ENCODE assay signal across 8 cellular contexts in genomic region chr14:61694830-61695694, GRCh38. TPM values are rescaled to one million over a fixed set of nuclear protein-coding genes. Genes with fewer than 3 reads are reported as not detected.
DNase-seq lines count a peak whose midpoint lies in the region; ATAC-seq, FAIRE-seq and TF ChIP-seq lines count a peak whose summit lies in the region.

HIF1A (plus strand) TSS chr14:61695513; CDS start chr14:61695805, 292 bp downstream.

- CTCF ChIA-PET in OCI-LY7 (lab: Charles Lee; ENCODE audit: unreplicated experiment), result interaction anchor here (1.2 kb wide), 1 partner anchor 218 kb away, joined by 3 read pairs; no protein-coding TSS in a partner anchor
- CTCF ChIA-PET in endothelial cell of umbilical vein (lab: Charles Lee), result interaction anchor here (0.6 to 1.8 kb wide), 11 partner anchors 14 to 229 kb away, joined by 3 to 6 read pairs (median 4); no protein-coding TSS in a partner anchor

- H3K4me2 ChIP-seq in OCI-LY7 (ENCODE audit: low read length) (peak within 1 kb of the TSS; percentile 96), endothelial cell of umbilical vein (ENCODE audit: insufficient read depth, low read length) (peak within 1 kb of the TSS; percentile 100)

- H3K9me1 ChIP-seq in endothelial cell of umbilical vein (replicated peaks; ENCODE audit: control insufficient read depth, extremely low read depth, insufficient read depth, low read length), result no peaks in the 10 kb centered on the region

- no peaks in the 10 kb centered on the region for H3K27me3 ChIP-seq in endothelial cell of umbilical vein (ENCODE audit: control insufficient read depth in 2 of 2, insufficient read depth in 2 of 2, low read length in 2 of 2)

- H3K79me2 ChIP-seq in OCI-LY7 (ENCODE audit: insufficient read depth, low read depth, low read length) (peaks cover 48% of the 10 kb centered on the region), endothelial cell of umbilical vein (ENCODE audit: control insufficient read depth, insufficient read depth, low read length) (peaks cover 47% of the 10 kb centered on the region)

- H3K4me1 ChIP-seq in OCI-LY7 (ENCODE audit: insufficient read depth, low read length, poor library complexity, severe bottlenecking) (peaks cover 37% of the 10 kb centered on the region), endothelial cell of umbilical vein (ENCODE audit: control insufficient read depth, extremely low read depth, insufficient read depth, low read length) (peaks cover 30% of the 10 kb centered on the region)

- peak; percentile 97 for TF ChIP-seq POLR2A in endothelial cell of umbilical vein (IDR thresholded peaks at IDR 0.05; ENCODE audit: low read depth, low read length)

- DNase-seq in DMS 273 (lab: John Stamatoyannopoulos, UW; ENCODE audit: unreplicated experiment), result peak; percentile 99
- peak; percentile 94 for DNase-seq in HuH-7.5 (ENCODE audit: low spot score)
- DNase-seq in OCI-LY7 (ENCODE audit: low spot score), result peak; percentile 99
- DNase-seq in activated T-cell treated with anti-CD3 and anti-CD28 coated beads for 24 hours (ENCODE audit: low read depth), result peak; percentile 93
- peak; percentile 99 for DNase-seq in endothelial cell of umbilical vein (ENCODE audit: low read depth, low spot score)
- DNase-seq in midbrain (lab: John Stamatoyannopoulos, UW), result peak; percentile 96
- peak; percentile 87 to 91 for DNase-seq in stimulated activated CD8-positive, alpha-beta memory T cell treated with anti-CD3 and anti-CD28 coated beads, Interleukin-2, amount 100 ng/mL, for 1 hour (ENCODE audit: low read depth in 2 of 2)

- H2AFZ ChIP-seq in OCI-LY7 (ENCODE audit: low read length), result peak within 1 kb of the TSS; percentile 46
- H2AFZ ChIP-seq in endothelial cell of umbilical vein (ENCODE audit: low read depth, low read length), result peak within 1 kb of the TSS; percentile 80

- peak within 1 kb of the TSS; percentile 91 for H3K4me3 ChIP-seq in OCI-LY7 (ENCODE audit: low read depth, low read length, poor library complexity, severe bottlenecking)
- H3K4me3 ChIP-seq in endothelial cell of umbilical vein (replicated peaks in 1 of 3; ENCODE audit: insufficient read depth in 1 of 3, low read depth in 1 of 3, low read length in 3 of 3), result peak within 1 kb of the TSS; percentile 88 to 100 (median 99)

- H3K27ac ChIP-seq in OCI-LY7 (ENCODE audit: low read depth, low read length, poor library complexity, severe bottlenecking) (peak within 1 kb of the TSS; percentile 74), endothelial cell of umbilical vein (ENCODE audit: insufficient read depth, low read depth, low read length) (peak within 1 kb of the TSS; percentile 84)

- no peaks in the 10 kb centered on the region for H3K9me2 ChIP-seq in OCI-LY7 (ENCODE audit: insufficient read depth, low read length)

- ATAC-seq in GM21526 (IDR thresholded peaks at IDR 0.05; ENCODE audit: low FRiP score, unreplicated experiment), result peak; percentile 90

- intact Hi-C loops in OCI-LY7 (cut with micrococcal nuclease; ENCODE audit: unreplicated experiment), result loop anchor here (1.0 to 5.0 kb wide), 8 partner anchors 25 to 387 kb away; no protein-coding TSS in a partner anchor
- intact Hi-C loops in endothelial cell of umbilical vein (cut with micrococcal nuclease), result loop anchor here (1.0 to 2.0 kb wide), 12 partner anchors 22 to 593 kb away; no protein-coding TSS in a partner anchor

- FAIRE-seq in endothelial cell of umbilical vein (lab: Jason Lieb, UNC), result peak; percentile 89

- H4K20me1 ChIP-seq in OCI-LY7 (ENCODE audit: insufficient read depth, low read length), result peaks cover 35% of the 10 kb centered on the region
- peaks cover 15% of the 10 kb centered on the region for H4K20me1 ChIP-seq in endothelial cell of umbilical vein (replicated peaks; ENCODE audit: control insufficient read depth, extremely low read depth, insufficient read depth, low read length)

- BruUV-seq in OCI-LY7 (replicated peaks; lab: Mats Ljungman, UMichigan) (TSS peak; percentile 61), endothelial cell of umbilical vein (replicated peaks; lab: Mats Ljungman, UMichigan) (TSS peak; percentile 49)

- POLR2A ChIA-PET in OCI-LY7 (lab: Charles Lee) (interaction anchor here (0.6 to 3.5 kb wide), 11 partner anchors 11 to 218 kb away, joined by 3 to 27 read pairs (median 3); no protein-coding TSS in a partner anchor), endothelial cell of umbilical vein (lab: Charles Lee) (interaction anchor here (0.5 to 1.0 kb wide), 7 partner anchors 11 to 218 kb away, joined by 3 to 6 read pairs (median 5); partner anchors contain the start of gene SNAPC1)

- H3K36me3 ChIP-seq in OCI-LY7 (ENCODE audit: insufficient read depth, low read length), result peaks cover 20% of the 10 kb centered on the region
- no peaks in the 10 kb centered on the region for H3K36me3 ChIP-seq in endothelial cell of umbilical vein (ENCODE audit: control insufficient read depth in 2 of 2, extremely low read depth in 1 of 2, insufficient read depth in 2 of 2, low read length in 2 of 2)

- H3K9me3 ChIP-seq in OCI-LY7 (ENCODE audit: low read length), result peaks cover 8% of the 10 kb centered on the region; the same call in 1 of the 2 replicates
- no peaks in the 10 kb centered on the region for H3K9me3 ChIP-seq in endothelial cell of umbilical vein (replicated peaks; ENCODE audit: control insufficient read depth, insufficient read depth, low read length)

- peak within 1 kb of the TSS; percentile 92 for H3K9ac ChIP-seq in endothelial cell of umbilical vein (replicated peaks; ENCODE audit: extremely low read depth, insufficient read depth, low read length)

- dilution Hi-C loops in endothelial cell of umbilical vein (cut with MboI; ENCODE audit: extremely low pct_ligation_motif_present, low sequenced_read_pairs), result no loop called here

- TF ChIP-seq CTCF in OCI-LY7 (conservative IDR thresholded peaks at IDR 0.05; ENCODE audit: low read length), result peak; percentile 40; the same call in 1 of the 2 replicates
- TF ChIP-seq CTCF in endothelial cell of umbilical vein (IDR thresholded peaks at IDR 0.05; ENCODE audit: extremely low read depth in 1 of 2, insufficient read depth in 1 of 2, low read depth in 1 of 2, low read length in 2 of 2), result peak in 1 of 2 donors; percentile 12

TF ChIP-seq in endothelial cell of umbilical vein, 7 proteins besides CTCF, POLR2A, EP300 and RAD21:
- TF ChIP-seq POLR2AphosphoS5 (IDR thresholded peaks at IDR 0.05; ENCODE audit: insufficient read depth, low read depth, low read length) (peak; percentile 83), MYC (IDR thresholded peaks at IDR 0.05; ENCODE audit: low read depth, low read length) (no peak)
- TF ChIP-seq, protein P1, sequence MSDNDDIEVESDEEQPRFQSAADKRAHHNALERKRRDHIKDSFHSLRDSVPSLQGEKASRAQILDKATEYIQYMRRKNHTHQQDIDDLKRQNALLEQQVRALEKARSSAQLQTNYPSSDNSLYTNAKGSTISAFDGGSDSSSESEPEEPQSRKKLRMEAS (IDR thresholded peaks at IDR 0.05; ENCODE audit: insufficient read depth, insufficient read length), result peak; percentile 91
TF ChIP-seq in endothelial cell of umbilical vein: peak in this region for 2.

RNA-seq across cellular contexts. Expression of gene HIF1A, which starts in this region (rescaled TPM):
- total RNA-seq in OCI-LY7 (2014; rRNA removed; shearing (Covaris generic)), result 59.5 and 71.7 TPM in 2 replicates
- total RNA-seq in OCI-LY7 (2022) (88.1 and 93.7 TPM in 2 replicates), endothelial cell of umbilical vein (179 and 180 TPM in 2 replicates)
- 47.5 and 58.3 TPM in 2 replicates for polyA plus RNA-seq in endothelial cell of umbilical vein
- polyA plus RNA-seq in endothelial cell of umbilical vein (2011; cell fraction: cytosol; rRNA removed), result 54.8 and 55.8 TPM in 2 replicates
- 85.6 and 122 TPM in 2 replicates for polyA plus RNA-seq in endothelial cell of umbilical vein (2011; cell fraction: nucleus; rRNA removed)
- 80.0 and 108 TPM in 2 replicates for polyA plus RNA-seq in endothelial cell of umbilical vein (2012)
- 163 and 192 TPM in 2 replicates for polyA minus RNA-seq in endothelial cell of umbilical vein
- polyA minus RNA-seq in endothelial cell of umbilical vein (2011; cell fraction: cytosol; rRNA and poly(A)+ RNA removed), result 137 TPM
- polyA minus RNA-seq in endothelial cell of umbilical vein (2011; cell fraction: nucleus; rRNA and poly(A)+ RNA removed), result 189 and 207 TPM in 2 replicates

Comparison
In these comparisons a context has a peak if more than half of its experiments do, and no peak if none do; other contexts are left out.
1. Peak in every context shown above with its lines: DNase-seq, ATAC-seq, H3K4me3 ChIP-seq and H3K27ac ChIP-seq.